Comparison of ENCODE assay signal across 18 cellular contexts in genomic region chr18:3461704-3462103, GRCh38. TPM values are rescaled to one million over a fixed set of nuclear protein-coding genes. Genes with fewer than 3 reads are reported as not detected.
DNase-seq lines count a peak whose midpoint lies in the region; ATAC-seq and TF ChIP-seq lines count a peak whose summit lies in the region.
"Had no signal": no experiment of that assay in that cellular context is flagged by ENCODE, and none has a peak within 500 bp of the region (broad histone marks: within the 10 kb centered on the region; RNA-seq: fewer than 3 reads in every experiment).

No MANE protein-coding gene starts in this region.

- H3K4me1 ChIP-seq in CD8-positive, alpha-beta T cell (ENCODE audit: insufficient read depth, low read length), result peaks cover 14% of the 10 kb centered on the region
- H3K4me1 ChIP-seq in HUES48 (ENCODE audit: control insufficient read depth, insufficient read depth, low read length), result peaks cover 37% of the 10 kb centered on the region
- H3K4me1 ChIP-seq in foreskin keratinocyte, result peaks cover 35% of the 10 kb centered on the region
- peaks cover 47% of the 10 kb centered on the region for H3K4me1 ChIP-seq in GM23248 (ENCODE audit: insufficient read depth)
- peaks cover 4% of the 10 kb centered on the region for H3K4me1 ChIP-seq in right cardiac atrium (ENCODE audit: control insufficient read depth, insufficient read depth, low read length)

- WGBS in GM23248 (ENCODE audit: low coverage in 1 of 2, low lambda C conversion rate in 2 of 2, missing lambda C conversion rate in 2 of 2), 2 experiments, result 99% methylated on average over 5 of the region's 5 CpGs
- WGBS in right cardiac atrium, result 97% methylated on average over 5 of the region's 5 CpGs

- peak overlapping the region; percentile 25 for H3K27ac Mint-ChIP-seq in CD8-positive, alpha-beta T cell
- H3K27ac Mint-ChIP-seq in chondrocyte (ENCODE audit: unreplicated experiment) (peak overlapping the region; percentile 32), neural crest cell (ENCODE audit: unreplicated experiment) (peak overlapping the region; percentile 15)

- H3K4me1 Mint-ChIP-seq in CD8-positive, alpha-beta T cell (ENCODE audit: low read depth), result peaks cover 40% of the 10 kb centered on the region
- H3K4me1 Mint-ChIP-seq in chondrocyte (ENCODE audit: low read depth) (peaks cover 47% of the 10 kb centered on the region), neural crest cell (peaks cover 67% of the 10 kb centered on the region)

- no peaks in the 10 kb centered on the region for H3K36me3 ChIP-seq in CD8-positive, alpha-beta T cell (ENCODE audit: insufficient read depth, low read length)
- H3K36me3 ChIP-seq in HUES48 (ENCODE audit: control insufficient read depth, insufficient read depth, low read length) (peaks cover 40% of the 10 kb centered on the region), GM23248 (ENCODE audit: low read depth) (peaks cover 45% of the 10 kb centered on the region)

- peaks cover 70% of the 10 kb centered on the region for H3F3A ChIP-seq in GM23248 (ENCODE audit: insufficient read depth)

- peaks cover 45% of the 10 kb centered on the region for H3K79me2 ChIP-seq in GM23248 (ENCODE audit: insufficient read depth)

- CTCF ChIA-PET in CD8-positive, alpha-beta T cell (lab: Charles Lee), result interaction anchor here (0.7 to 2.5 kb wide), 6 partner anchors 9 to 204 kb away, joined by 3 to 7 read pairs (median 3); no protein-coding TSS in a partner anchor

- DNase-seq in CD8-positive, alpha-beta T cell, result no peak
- DNase-seq in chondrocyte (ENCODE audit: low spot score), result no peak
- no peak for DNase-seq in neural crest cell (ENCODE audit: low read depth, low spot score)
- DNase-seq in foreskin keratinocyte, result no peak
- DNase-seq in NCI-H82 (lab: John Stamatoyannopoulos, UW), result no peak
- no peak for DNase-seq in GM23248
- DNase-seq in right cardiac atrium, result no peak
- DNase-seq: CD4-positive, CD25-positive, alpha-beta regulatory T cell; GF-D8; GOT3; MG63; NCI-H1105 treated with DMSO at 0.1 percent for 48 hours; NCI-H187 treated with DMSO at 0.1 percent for 48 hours; NCI-H446; NCI-H748 treated with DMSO at 0.1 percent for 48 hours; SIG-M5 had no signal

- no peaks in the 10 kb centered on the region for H3K9me3 ChIP-seq in CD8-positive, alpha-beta T cell (ENCODE audit: low read length)
- no peaks in the 10 kb centered on the region for H3K9me3 ChIP-seq in HUES48 (ENCODE audit: control insufficient read depth, insufficient read depth, low read length)
- H3K9me3 ChIP-seq in GM23248 (ENCODE audit: low read depth), result no peaks in the 10 kb centered on the region
- H3K9me3 ChIP-seq in right cardiac atrium (ENCODE audit: control insufficient read depth, low read length), result no peaks in the 10 kb centered on the region

- peaks cover 42% of the 10 kb centered on the region for H3K36me3 Mint-ChIP-seq in CD8-positive, alpha-beta T cell
- H3K36me3 Mint-ChIP-seq in chondrocyte (ENCODE audit: low read depth), result peaks cover 45% of the 10 kb centered on the region
- peaks cover 39% of the 10 kb centered on the region for H3K36me3 Mint-ChIP-seq in neural crest cell (ENCODE audit: low read depth)

- in situ Hi-C loops in GM23248 (cut with MboI), result loop anchor here (10.0 kb wide), 1 partner anchor 123 kb away; no protein-coding TSS in a partner anchor

- H3K4me3 ChIP-seq in CD8-positive, alpha-beta T cell (ENCODE audit: low read depth, low read length), result no peak overlapping the region
- no peak overlapping the region for H3K4me3 ChIP-seq in HUES48 (ENCODE audit: low read depth, low read length)
- H3K4me3 ChIP-seq in GM23248, result no peak overlapping the region
- no peak overlapping the region for H3K4me3 ChIP-seq in right cardiac atrium (ENCODE audit: low read length)
- H3K4me3 ChIP-seq: MG63 had no signal

- no peak for ATAC-seq in CD8-positive, alpha-beta T cell
- ATAC-seq in foreskin keratinocyte (no peak), right cardiac atrium (no peak)
- ATAC-seq: HepG2 had no signal

- no peaks in the 10 kb centered on the region for H3K9me2 ChIP-seq in GM23248 (ENCODE audit: insufficient read depth)

- no peaks in the 10 kb centered on the region for H3K27me3 ChIP-seq in CD8-positive, alpha-beta T cell (ENCODE audit: insufficient read depth, low read length)
- H3K27me3 ChIP-seq in HUES48 (ENCODE audit: control insufficient read depth, insufficient read depth, low read length) (no peaks in the 10 kb centered on the region), foreskin keratinocyte (no peaks in the 10 kb centered on the region), GM23248 (replicated peaks; ENCODE audit: insufficient read depth) (no peaks in the 10 kb centered on the region), right cardiac atrium (ENCODE audit: control insufficient read depth, insufficient read depth) (no peaks in the 10 kb centered on the region)
- H3K27me3 ChIP-seq: MG63 had no signal

- H2AFZ ChIP-seq in GM23248, result no peak overlapping the region

- intact Hi-C loops in CD8-positive, alpha-beta T cell (cut with DNase I, micrococcal nuclease), result no loop called here
- intact Hi-C loops in right cardiac atrium (cut with DNase I), result no loop called here

- no peak overlapping the region for H3K4me3 Mint-ChIP-seq in CD8-positive, alpha-beta T cell
- H3K4me3 Mint-ChIP-seq in chondrocyte (ENCODE audit: unreplicated experiment), result no peak overlapping the region
- peak overlapping the region; percentile 3 for H3K4me3 Mint-ChIP-seq in neural crest cell

- TF ChIP-seq CTCF in CD8-positive, alpha-beta T cell (IDR thresholded peaks at IDR 0.05), result no peak
- no peak for TF ChIP-seq CTCF in chondrocyte (IDR thresholded peaks at IDR 0.05)
- no peak for TF ChIP-seq CTCF in neural crest cell (conservative IDR thresholded peaks at IDR 0.05)
- TF ChIP-seq CTCF in foreskin keratinocyte (conservative IDR thresholded peaks at IDR 0.05), result no peak

- H4K20me1 ChIP-seq in GM23248 (ENCODE audit: insufficient read depth), result no peaks in the 10 kb centered on the region

- H3K4me2 ChIP-seq in GM23248 (ENCODE audit: unreplicated experiment), result no peak overlapping the region

- no peaks in the 10 kb centered on the region for H3K27me3 Mint-ChIP-seq in CD8-positive, alpha-beta T cell (ENCODE audit: low read depth)
- H3K27me3 Mint-ChIP-seq in chondrocyte (ENCODE audit: low read depth) (no peaks in the 10 kb centered on the region), neural crest cell (ENCODE audit: low read depth) (no peaks in the 10 kb centered on the region)

- POLR2A ChIA-PET in CD8-positive, alpha-beta T cell (lab: Charles Lee), result interaction anchor here (1.0 to 2.1 kb wide), 3 partner anchors 8 to 15 kb away, joined by 5 to 8 read pairs (median 7); partner anchors contain the start of gene TGIF1

- H3K9ac ChIP-seq in HUES48 (ENCODE audit: low read depth, low read length), result no peak overlapping the region
- H3K9ac ChIP-seq in GM23248, result no peak overlapping the region

- no peak overlapping the region for H3K27ac ChIP-seq in CD8-positive, alpha-beta T cell (ENCODE audit: low read depth, low read length)
- H3K27ac ChIP-seq in HUES48 (ENCODE audit: low read depth, low read length) (peak overlapping the region; percentile 26), foreskin keratinocyte (no peak overlapping the region), GM23248 (no peak overlapping the region), right cardiac atrium (ENCODE audit: low read length) (no peak overlapping the region)

- peaks cover 9% of the 10 kb centered on the region for H3K9me3 Mint-ChIP-seq in CD8-positive, alpha-beta T cell
- H3K9me3 Mint-ChIP-seq in chondrocyte (ENCODE audit: low read depth) (peaks cover 6% of the 10 kb centered on the region), neural crest cell (no peaks in the 10 kb centered on the region)

RNA-seq across cellular contexts. Expression of gene TGIF1, which starts 11.7 kb away (rescaled TPM):
- total RNA-seq in CD8-positive, alpha-beta T cell, result 10 to 100 TPM; 66.6 to 71.6 TPM
- 26.5 to 67.0 TPM (median 58.5 TPM) in 3 replicates for total RNA-seq in chondrocyte
- total RNA-seq in neural crest cell, result 49.1 and 57.9 TPM in 2 replicates
- 80.1 and 83.4 TPM in 2 replicates for total RNA-seq in foreskin keratinocyte
- 48.7 and 55.4 TPM in 2 replicates for polyA plus RNA-seq in foreskin keratinocyte
- total RNA-seq in GM23248 (2014; rRNA removed; shearing (Covaris generic)), result 66.9 and 122 TPM in 2 replicates
- 88.0 and 99.4 TPM in 2 replicates for polyA plus RNA-seq in GM23248 (2016; fragmentation: Nextera tagmentation; extraction: Ambion mirVana)
- 10 to 100 TPM; 11.4 to 19.2 (median 12.8) TPM for total RNA-seq in right cardiac atrium
- polyA plus RNA-seq in right cardiac atrium, result 12.1 TPM
